In the genomic region with DNA sequence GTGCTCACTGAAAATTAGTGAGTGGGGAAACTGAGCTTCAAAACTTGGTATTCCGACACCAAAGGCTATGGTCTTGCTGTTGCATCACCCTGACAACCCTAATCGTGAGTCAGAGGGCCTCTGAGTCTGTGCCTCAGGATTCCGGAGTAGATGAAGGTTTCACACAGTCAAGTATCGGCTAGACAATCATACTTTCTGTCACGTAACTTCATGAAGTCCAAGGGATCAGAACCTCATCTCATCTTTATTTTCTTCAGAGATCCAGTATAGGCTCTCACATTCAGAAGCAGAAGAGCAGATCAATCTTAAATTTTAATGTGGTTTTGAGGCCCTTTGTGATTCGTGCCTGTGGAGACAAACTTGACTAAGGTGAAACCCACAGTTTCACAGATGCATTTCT, we compare ENCODE assay signal across 28 cellular contexts. TPM values are rescaled to one million over a fixed set of nuclear protein-coding genes. Genes with fewer than 3 reads are reported as not detected.
DNase-seq lines count a peak whose midpoint lies in the region; ATAC-seq, FAIRE-seq and TF ChIP-seq lines count a peak whose summit lies in the region.
"Had no signal": no experiment of that assay in that cellular context is flagged by ENCODE, and none has a peak within 500 bp of the region (broad histone marks: within the 10 kb centered on the region; RNA-seq: fewer than 3 reads in every experiment).

No MANE protein-coding gene starts in this region.

- H3K4me1 ChIP-seq in HUES48 (ENCODE audit: control insufficient read depth, insufficient read depth, low read length): peaks cover 38% of the 10 kb centered on the region
- H3K4me1 ChIP-seq in astrocyte (ENCODE audit: insufficient read depth, low read length): no peaks in the 10 kb centered on the region
- no peaks in the 10 kb centered on the region for H3K4me1 ChIP-seq in mesendoderm (ENCODE audit: control insufficient read depth, low read depth, low read length)
- H3K4me1 ChIP-seq in SJCRH30: no peaks in the 10 kb centered on the region
- no peaks in the 10 kb centered on the region for H3K4me1 ChIP-seq in thyroid gland
- H3K4me1 ChIP-seq: spleen, stomach, upper lobe of left lung had no signal

- H3K4me3 Mint-ChIP-seq in astrocyte (ENCODE audit: unreplicated experiment): no peak overlapping the region
- H3K4me3 Mint-ChIP-seq: activated naive CD8-positive, alpha-beta T cell treated with anti-CD3 and anti-CD28 coated beads, Interleukin-2, amount 50 U/mL, for 24 hours; endodermal cell; T-cell had no signal

- H3K9me3 ChIP-seq in HUES48 (ENCODE audit: control insufficient read depth, insufficient read depth, low read length) (peaks cover 21% of the 10 kb centered on the region), astrocyte (ENCODE audit: insufficient read depth, low read depth, low read length) (no peaks in the 10 kb centered on the region), SJCRH30 (replicated peaks) (no peaks in the 10 kb centered on the region), thyroid gland (no peaks in the 10 kb centered on the region)
- H3K9me3 ChIP-seq: upper lobe of left lung had no signal

- H2AFZ ChIP-seq in astrocyte (ENCODE audit: low read depth, low read length): no peak overlapping the region

- no peak overlapping the region for H3K23ac ChIP-seq in mesendoderm (ENCODE audit: low read length)

- no peak overlapping the region for H2BK120ac ChIP-seq in mesendoderm (ENCODE audit: low read depth, low read length)

- no peaks in the 10 kb centered on the region for H4K20me1 ChIP-seq in astrocyte (ENCODE audit: insufficient read depth, low read length)

- peak overlapping the region; percentile 69 for H3K27ac Mint-ChIP-seq in astrocyte (ENCODE audit: unreplicated experiment)
- H3K27ac Mint-ChIP-seq: activated naive CD8-positive, alpha-beta T cell treated with anti-CD3 and anti-CD28 coated beads, Interleukin-2, amount 50 U/mL, for 24 hours; endodermal cell; T-cell had no signal

- H3K9ac ChIP-seq in HUES48 (ENCODE audit: low read depth, low read length) (no peak overlapping the region), astrocyte (ENCODE audit: low read length) (no peak overlapping the region), mesendoderm (ENCODE audit: low read length) (no peak overlapping the region)

- no peaks in the 10 kb centered on the region for H3K27me3 Mint-ChIP-seq in astrocyte (ENCODE audit: low read depth, unreplicated experiment)
- H3K27me3 Mint-ChIP-seq: activated naive CD8-positive, alpha-beta T cell treated with anti-CD3 and anti-CD28 coated beads, Interleukin-2, amount 50 U/mL, for 24 hours; T-cell had no signal

- peaks cover 9% of the 10 kb centered on the region for H3K4me1 Mint-ChIP-seq in astrocyte (ENCODE audit: low read depth, unreplicated experiment)

- H3K79me2 ChIP-seq in astrocyte (ENCODE audit: insufficient read depth, low read length) (no peaks in the 10 kb centered on the region), mesendoderm (ENCODE audit: control insufficient read depth, insufficient read depth, low read length) (no peaks in the 10 kb centered on the region)

- peak; percentile 10 for DNase-seq in Daoy (ENCODE audit: low read depth)
- peak; percentile 21 for DNase-seq in astrocyte (ENCODE audit: low read depth)
- DNase-seq in mesendoderm: peak; percentile 35
- no peak for DNase-seq in SJCRH30
- no peak for DNase-seq in thyroid gland
- DNase-seq: ACHN; activated CD4-positive, alpha-beta T cell treated with anti-CD3 and anti-CD28 coated beads, Interleukin-2, amount 50 U/mL, for 1 hour; activated CD8-positive, alpha-beta memory T cell treated with anti-CD3 and anti-CD28 coated beads, Interleukin-2, amount 50 U/mL, for 4 hours; activated effector memory CD4-positive, alpha-beta T cell treated with Interleukin-2 at 50 U/mL for 16 hours; activated naive CD8-positive, alpha-beta T cell treated with anti-CD3 and anti-CD28 coated beads, Interleukin-2, amount 50 U/mL, for 24 hours; C1 segment of cervical spinal cord; Calu3; cortex of kidney; endodermal cell; Karpas-422; kidney glomerular epithelial cell; NK-92 treated with Interleukin-12 subunit alpha and Interleukin-12 subunit beta, amount 100 ng/mL, for 24 hours; occipital lobe; spleen; stimulated activated CD4-positive, alpha-beta T cell treated with anti-CD3 and anti-CD28 coated beads, Interleukin-4, amount 100 ng/mL, for 24 hours; stomach; T-cell; upper lobe of left lung had no signal

- no peaks in the 10 kb centered on the region for H3K36me3 Mint-ChIP-seq in astrocyte (ENCODE audit: low read depth, unreplicated experiment)
- H3K36me3 Mint-ChIP-seq: T-cell had no signal

- H3K9me3 Mint-ChIP-seq in astrocyte (ENCODE audit: unreplicated experiment): peaks cover 2% of the 10 kb centered on the region

- H3K27ac ChIP-seq in HUES48 (ENCODE audit: low read depth, low read length): peak overlapping the region; percentile 5
- no peak overlapping the region for H3K27ac ChIP-seq in astrocyte (ENCODE audit: low read depth, low read length)
- no peak overlapping the region for H3K27ac ChIP-seq in mesendoderm (ENCODE audit: low read depth, low read length)
- no peak overlapping the region for H3K27ac ChIP-seq in SJCRH30
- H3K27ac ChIP-seq in thyroid gland: no peak overlapping the region
- H3K27ac ChIP-seq: spleen, stomach, upper lobe of left lung had no signal

- H3K4me3 ChIP-seq in HUES48 (ENCODE audit: low read depth, low read length) (no peak overlapping the region), astrocyte (ENCODE audit: insufficient read depth, low read depth, low read length) (no peak overlapping the region), mesendoderm (ENCODE audit: low read length) (no peak overlapping the region), SJCRH30 (no peak overlapping the region), thyroid gland (replicated peaks in 1 of 3) (no peak overlapping the region)
- H3K4me3 ChIP-seq: lung, spleen, stomach, upper lobe of left lung had no signal

- intact Hi-C loops in thyroid gland (cut with DNase I): no loop called here

- H3K4me2 ChIP-seq in astrocyte (ENCODE audit: low read length): no peak overlapping the region
- no peak overlapping the region for H3K4me2 ChIP-seq in mesendoderm (ENCODE audit: low read length)

- H3K18ac ChIP-seq in mesendoderm (ENCODE audit: low read length): no peak overlapping the region

- no peak overlapping the region for H3K4ac ChIP-seq in mesendoderm (ENCODE audit: low read depth, low read length)

- H4K8ac ChIP-seq in mesendoderm (ENCODE audit: low read depth, low read length): no peak overlapping the region

- H2AK5ac ChIP-seq in mesendoderm (ENCODE audit: low read length): no peak overlapping the region

- H3K79me1 ChIP-seq in mesendoderm (ENCODE audit: low read length): no peaks in the 10 kb centered on the region

- H3K36me3 ChIP-seq in HUES48 (ENCODE audit: control insufficient read depth, insufficient read depth, low read length): no peaks in the 10 kb centered on the region
- no peaks in the 10 kb centered on the region for H3K36me3 ChIP-seq in astrocyte (ENCODE audit: insufficient read depth, low read length)
- H3K36me3 ChIP-seq in mesendoderm (ENCODE audit: control insufficient read depth, insufficient read depth, low read length): no peaks in the 10 kb centered on the region
- no peaks in the 10 kb centered on the region for H3K36me3 ChIP-seq in SJCRH30
- no peaks in the 10 kb centered on the region for H3K36me3 ChIP-seq in thyroid gland
- H3K36me3 ChIP-seq: spleen, stomach, upper lobe of left lung had no signal

- no peak overlapping the region for H2BK5ac ChIP-seq in mesendoderm (ENCODE audit: low read length)

- H3K27me3 ChIP-seq in HUES48 (ENCODE audit: control insufficient read depth, insufficient read depth, low read length): no peaks in the 10 kb centered on the region
- no peaks in the 10 kb centered on the region for H3K27me3 ChIP-seq in astrocyte (ENCODE audit: insufficient read depth, low read length)
- no peaks in the 10 kb centered on the region for H3K27me3 ChIP-seq in mesendoderm (ENCODE audit: insufficient read depth, low read length, poor library complexity)
- no peaks in the 10 kb centered on the region for H3K27me3 ChIP-seq in SJCRH30
- no peaks in the 10 kb centered on the region for H3K27me3 ChIP-seq in thyroid gland
- H3K27me3 ChIP-seq: spleen, stomach, upper lobe of left lung had no signal

- no peak for FAIRE-seq in astrocyte (lab: Jason Lieb, UNC)
- FAIRE-seq: H54 had no signal

- no peak overlapping the region for H3K56ac ChIP-seq in mesendoderm (ENCODE audit: low read length)

- no peak overlapping the region for H2BK15ac ChIP-seq in mesendoderm (replicated peaks; ENCODE audit: low read depth)

- no CpG with 5 or more reads among the region's 6 CpGs for WGBS in mesendoderm (ENCODE audit: extremely low coverage, insufficient coverage, low lambda C conversion rate)
- WGBS in thyroid gland, 2 donors: 88 to 92% methylated on average over 6 of the region's 6 CpGs

- TF ChIP-seq POLR2A in thyroid gland (IDR thresholded peaks at IDR 0.05): no peak

- no peak for TF ChIP-seq CTCF in astrocyte (IDR thresholded peaks at IDR 0.05; ENCODE audit: insufficient read depth, low read depth, low read length)
- no peak for TF ChIP-seq CTCF in thyroid gland (IDR thresholded peaks at IDR 0.05)

- no peak overlapping the region for H4K5ac ChIP-seq in mesendoderm (ENCODE audit: low read length)

- ATAC-seq in GM18858 (IDR thresholded peaks at IDR 0.05; ENCODE audit: unreplicated experiment) (no peak), HG02973 (IDR thresholded peaks at IDR 0.05; ENCODE audit: unreplicated experiment) (no peak)
- ATAC-seq: activated naive CD8-positive, alpha-beta T cell treated with anti-CD3 and anti-CD28 coated beads, Interleukin-2, amount 50 U/mL, for 24 hours; T-cell had no signal

RNA-seq across cellular contexts. Expression of gene NECTIN3, which starts 26.1 kb away (rescaled TPM):
- total RNA-seq in Daoy (2014; rRNA removed; shearing (Covaris generic)): 15.0 and 15.2 TPM in 2 replicates
- total RNA-seq in astrocyte (56.3 and 67.1 TPM in 2 replicates), thyroid gland (10 to 100 TPM; 60.3 to 95.4 (median 87.7) TPM)
- 14.5 TPM for polyA plus RNA-seq in mesendoderm (2013, experiment 1 of 2)
- 14.2 TPM for polyA plus RNA-seq in mesendoderm (2013, experiment 2 of 2)
- total RNA-seq in SJCRH30 (2014; rRNA removed; shearing (Covaris generic)): 53.5 and 70.8 TPM in 2 replicates

Comparison
In these comparisons a context has a peak if more than half of its experiments do, and no peak if none do; other contexts are left out.
1. DNase-seq: peak in Daoy (single experiment), astrocyte (single experiment) and mesendoderm (single experiment); none in SJCRH30 (0 of 2) and thyroid gland (0 of 2).